28 cellular contexts compared by ENCODE assay signal in the genomic region with DNA sequence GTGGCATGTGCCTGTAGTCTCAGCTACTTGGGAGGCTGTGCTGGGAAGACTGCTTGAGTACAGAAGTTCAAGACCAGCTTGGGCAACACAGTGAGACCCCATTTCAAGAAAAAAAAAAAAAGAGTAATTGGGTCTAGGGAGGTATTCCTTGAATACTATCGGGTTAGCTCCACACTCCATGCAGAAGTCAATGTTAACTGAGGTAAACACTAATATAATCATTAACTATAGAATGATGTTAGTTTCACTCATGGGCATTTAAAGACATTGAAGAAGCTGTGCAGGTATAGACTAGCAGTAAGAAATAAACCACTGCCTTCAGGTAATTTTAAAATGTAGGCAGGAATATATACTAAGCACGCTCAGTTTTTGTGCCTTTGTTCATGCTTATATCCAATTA.
"Had no signal": no experiment of that assay in that cellular context is flagged by ENCODE, and none has a peak within 500 bp of the region (broad histone marks: within the 10 kb centered on the region; RNA-seq: fewer than 3 reads in every experiment).

No MANE protein-coding gene starts in this region.

- DNase-seq: hypothalamus; immature natural killer cell; kidney; left ventricle myocardium superior; lower lobe of right lung; mammary epithelial cell; mesenchymal stem cell; naive thymus-derived CD8-positive, alpha-beta T cell; nucleus accumbens; pancreas; posterior cingulate gyrus; retina; right cardiac atrium; sigmoid colon; small intestine; spleen; stimulated activated CD4-positive, alpha-beta T cell treated with anti-CD3 and anti-CD28 coated beads, Interleukin-4, amount 100 ng/mL, for 24 hours; stimulated activated naive CD4-positive, alpha-beta T cell; tibial artery; trophoblast cell; upper lobe of right lung had no signal

- H3K4me3 ChIP-seq: lower lobe of right lung, pancreas, prostate gland, sigmoid colon, spleen, suprapubic skin, thoracic aorta, tibial artery, upper lobe of right lung had no signal

- H3K27ac ChIP-seq: lower lobe of right lung, pancreas, prostate gland, sigmoid colon, spleen, suprapubic skin, thoracic aorta, tibial artery, upper lobe of right lung had no signal

- H3K4me1 Mint-ChIP-seq: immature natural killer cell; nephron; neural crest cell; stimulated activated effector memory CD8-positive, alpha-beta T cell treated with anti-CD3 and anti-CD28 coated beads, Interleukin-12 subunit alpha, Interleukin-12 subunit beta, amount 100 ng/mL, for 72 hours had no signal

- H3K4me1 ChIP-seq: lower lobe of right lung, pancreas, prostate gland, sigmoid colon, spleen, suprapubic skin, tibial artery, upper lobe of right lung had no signal

- H3K9me3 ChIP-seq: lower lobe of right lung, pancreas, prostate gland, sigmoid colon, suprapubic skin, thoracic aorta, upper lobe of right lung had no signal

- H3K27me3 ChIP-seq: pancreas, sigmoid colon, spleen, suprapubic skin, tibial artery, upper lobe of right lung had no signal

- H3K27ac Mint-ChIP-seq: immature natural killer cell; nephron; stimulated activated effector memory CD8-positive, alpha-beta T cell treated with anti-CD3 and anti-CD28 coated beads, Interleukin-12 subunit alpha, Interleukin-12 subunit beta, amount 100 ng/mL, for 72 hours; stimulated activated naive CD8-positive, alpha-beta T cell treated with anti-CD3 and anti-CD28 coated beads, Interleukin-15, Interleukin-2, amounts not matched to agents 100 ng/mL and 50 ng/mL, for 24 hours had no signal

- H3K4me3 Mint-ChIP-seq: immature natural killer cell; naive thymus-derived CD8-positive, alpha-beta T cell; nephron; neural crest cell; stimulated activated effector memory CD8-positive, alpha-beta T cell treated with anti-CD3 and anti-CD28 coated beads, Interleukin-12 subunit alpha, Interleukin-12 subunit beta, amount 100 ng/mL, for 72 hours; stimulated activated naive CD8-positive, alpha-beta T cell treated with anti-CD3 and anti-CD28 coated beads, Interleukin-15, Interleukin-2, amounts not matched to agents 100 ng/mL and 50 ng/mL, for 24 hours had no signal

- H3K27me3 Mint-ChIP-seq: naive thymus-derived CD8-positive, alpha-beta T cell; stimulated activated naive CD8-positive, alpha-beta T cell treated with anti-CD3 and anti-CD28 coated beads, Interleukin-15, Interleukin-2, amounts not matched to agents 100 ng/mL and 50 ng/mL, for 24 hours had no signal

- ATAC-seq: left ventricle myocardium superior; naive thymus-derived CD8-positive, alpha-beta T cell; pancreas; right cardiac atrium; stimulated activated effector memory CD8-positive, alpha-beta T cell treated with anti-CD3 and anti-CD28 coated beads, Interleukin-12 subunit alpha, Interleukin-12 subunit beta, amount 100 ng/mL, for 72 hours had no signal
